Comparison of ENCODE assay signal across 8 cellular contexts in genomic region chr22:36334838-36335603, GRCh38. TPM values are rescaled to one million over a fixed set of nuclear protein-coding genes. Genes with fewer than 3 reads are reported as not detected.
A peak's percentile ranks its signal among the peaks of the same experiment; 100 is the strongest.
DNase-seq lines count a peak whose midpoint lies in the region; ATAC-seq and TF ChIP-seq lines count a peak whose summit lies in the region.

No MANE protein-coding gene starts in this region.

- peaks cover 23% of the 10 kb centered on the region for H3F3A ChIP-seq in PC-3 (ENCODE audit: low read length, unreplicated experiment)

- DNase-seq in G401 (ENCODE audit: low spot score) (peak; percentile 75), PC-3 (peak; percentile 41), iris pigment epithelial cell (ENCODE audit: low read depth) (peak; percentile 77), NCI-H2081 treated with DMSO at 0.1 percent for 48 hours (lab: John Stamatoyannopoulos, UW) (no peak)
- DNase-seq in stimulated activated naive CD8-positive, alpha-beta T cell treated with anti-CD3 and anti-CD28 coated beads, Interleukin-15, Interleukin-2, amounts not matched to agents 100 U/mL and 50 U/mL, for 24 hours = no peak

- H3K27me3 ChIP-seq in PC-3 (ENCODE audit: low read length) = no peaks in the 10 kb centered on the region

- no peak for ATAC-seq in PC-3
- ATAC-seq in stimulated activated naive CD8-positive, alpha-beta T cell treated with anti-CD3 and anti-CD28 coated beads, Interleukin-15, Interleukin-2, amounts not matched to agents 100 U/mL and 50 U/mL, for 24 hours = peak; percentile 6
- no peak for ATAC-seq in GM21529 (IDR thresholded peaks at IDR 0.05; ENCODE audit: unreplicated experiment)
- no peak for ATAC-seq in HG03442 (IDR thresholded peaks at IDR 0.05; ENCODE audit: unreplicated experiment)

- no peaks in the 10 kb centered on the region for H3K9me3 ChIP-seq in PC-3 (ENCODE audit: low read length)

- no peaks in the 10 kb centered on the region for H3K9me2 ChIP-seq in PC-3 (replicated peaks; ENCODE audit: low read length)

- in situ Hi-C loops in G401 (cut with HindIII; ENCODE audit: low sequenced_read_pairs) = no loop called here

- peaks cover 28% of the 10 kb centered on the region for H4K20me1 ChIP-seq in PC-3 (ENCODE audit: low read length)

- peak overlapping the region; percentile 83; the same call in 1 of the 2 replicates for H3K4me2 ChIP-seq in PC-3 (ENCODE audit: low read length)

- no peak overlapping the region for H3K4me3 ChIP-seq in PC-3 (ENCODE audit: low read length)

- TF ChIP-seq CTCF in PC-3 (conservative IDR thresholded peaks at IDR 0.05; ENCODE audit: low read depth, low read length) = no peak
- no peak for TF ChIP-seq CTCF in brain (conservative IDR thresholded peaks at IDR 0.05)

- POLR2A ChIA-PET in PC-3 (lab: Charles Lee; ENCODE audit: unreplicated experiment) = interaction anchor here (0.5 to 0.7 kb wide), 3 partner anchors 24 to 127 kb away, joined by 3 to 5 read pairs (median 3); no protein-coding TSS in a partner anchor

- CTCF ChIA-PET in PC-3 (lab: Charles Lee) = no interaction called here

- H3K36me3 ChIP-seq in PC-3 (ENCODE audit: low read depth, low read length) = peaks cover 61% of the 10 kb centered on the region

- peaks cover 27% of the 10 kb centered on the region for H3K36me3 Mint-ChIP-seq in brain

- peak overlapping the region; percentile 69 to 98 (median 91) for H3K27ac Mint-ChIP-seq in brain

- H3K4me1 ChIP-seq in PC-3 (ENCODE audit: insufficient read depth, low read length) = peaks cover 58% of the 10 kb centered on the region

- H3K9ac ChIP-seq in PC-3 (ENCODE audit: low read length) = no peak overlapping the region

- no peak overlapping the region for H2AFZ ChIP-seq in PC-3 (ENCODE audit: low read length)

- BruUV-seq in PC-3 (replicated peaks; lab: Mats Ljungman, UMichigan) = no TSS peak

- peaks cover 72% of the 10 kb centered on the region for H3K4me1 Mint-ChIP-seq in brain

- H3K9me3 Mint-ChIP-seq in brain = no peaks in the 10 kb centered on the region

- H3K27ac ChIP-seq in PC-3 (ENCODE audit: low read length) = peak overlapping the region; percentile 97

- peak overlapping the region in 4 of 5 experiments; percentile 3 to 10 (median 6) for H3K4me3 Mint-ChIP-seq in brain

- H3K27me3 Mint-ChIP-seq in brain = no peaks in the 10 kb centered on the region

- peaks cover 95% of the 10 kb centered on the region for H3K79me2 ChIP-seq in PC-3 (ENCODE audit: low read length)

- intact Hi-C loops in PC-3 (cut with micrococcal nuclease) = no loop called here

RNA-seq across cellular contexts. Expression of gene MYH9, which starts 52.7 kb away (rescaled TPM):
- total RNA-seq in G401 (2014; rRNA removed; shearing (Covaris generic)) = 153 and 185 TPM in 2 replicates
- total RNA-seq in PC-3 (2014; rRNA removed) = 357 and 546 TPM in 2 replicates
- 236 TPM for polyA plus RNA-seq in brain (ENCODE audit: insufficient read depth, low read depth, low replicate concordance)

Comparison
In these comparisons a context has a peak if more than half of its experiments do, and no peak if none do; other contexts are left out.
1. DNase-seq: peak in G401 (single experiment), PC-3 (single experiment) and iris pigment epithelial cell (single experiment); none in stimulated activated naive CD8-positive, alpha-beta T cell treated with anti-CD3 and anti-CD28 coated beads, Interleukin-15, Interleukin-2, amounts not matched to agents 100 U/mL and 50 U/mL, for 24 hours (single experiment) and NCI-H2081 treated with DMSO at 0.1 percent for 48 hours (single experiment).